In the genomic region with DNA sequence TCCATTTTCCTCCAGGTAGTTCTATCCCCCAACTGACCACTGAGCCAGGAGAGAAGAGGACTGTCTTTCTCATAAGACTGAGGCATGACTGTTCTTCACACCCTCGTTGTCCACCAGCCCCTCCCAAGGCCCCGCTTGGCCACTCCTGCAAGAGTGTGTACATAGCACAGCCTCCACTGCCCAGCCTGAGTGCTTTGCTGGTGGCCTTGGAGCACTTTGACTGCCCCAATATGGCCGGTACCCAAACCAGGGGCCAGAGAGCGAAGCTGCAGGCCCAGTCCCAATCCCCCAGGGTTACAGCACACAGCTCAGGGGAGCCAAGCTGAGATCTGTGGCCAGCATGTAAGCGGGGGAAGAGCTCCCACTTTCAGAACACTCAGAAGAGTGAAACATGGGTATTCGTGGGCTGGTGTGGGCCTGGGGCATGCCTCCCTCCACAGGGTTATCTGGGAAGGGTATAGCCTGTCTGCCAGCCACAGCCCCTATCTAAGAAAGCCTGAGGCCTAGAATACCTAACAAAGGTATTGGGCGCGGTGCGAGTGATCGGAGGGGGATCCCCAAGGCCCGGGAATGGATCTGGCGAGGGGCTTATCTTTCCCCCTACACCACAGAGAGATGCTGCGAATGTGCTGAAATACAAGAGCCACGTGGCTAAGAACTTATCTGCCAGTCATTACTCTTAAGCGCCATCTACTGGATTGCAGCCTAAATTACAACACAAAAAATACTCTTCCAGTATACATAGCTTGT, we compare ENCODE assay signal across 8 cellular contexts.
DNase-seq lines count a peak whose midpoint lies in the region; ATAC-seq lines count a peak whose summit lies in the region.

No MANE protein-coding gene starts in this region.

- peaks cover 4% of the 10 kb centered on the region for H3K9me3 Mint-ChIP-seq in natural killer cell treated with Interleukin-12 subunit alpha and Interleukin-12 subunit beta and Interleukin-15 and Interleukin-18, amount 100 ng/mL, for 72 hours

- H3K4me1 Mint-ChIP-seq in natural killer cell treated with Interleukin-12 subunit alpha and Interleukin-12 subunit beta and Interleukin-15 and Interleukin-18, amount 100 ng/mL, for 72 hours (ENCODE audit: low read depth in 2 of 2): peaks cover 0 to 5% of the 10 kb centered on the region in 2 donors

- peaks cover 10% of the 10 kb centered on the region for H3K36me3 Mint-ChIP-seq in natural killer cell treated with Interleukin-12 subunit alpha and Interleukin-12 subunit beta and Interleukin-15 and Interleukin-18, amount 100 ng/mL, for 72 hours

- peak; percentile 94 for ATAC-seq in GM18519 (IDR thresholded peaks at IDR 0.05; ENCODE audit: low FRiP score, unreplicated experiment)
- peak; percentile 79 for ATAC-seq in HG03045 (IDR thresholded peaks at IDR 0.05; ENCODE audit: unreplicated experiment)
- peak; percentile 62 to 78 for ATAC-seq in natural killer cell treated with Interleukin-12 subunit alpha and Interleukin-12 subunit beta and Interleukin-15 and Interleukin-18, amount 100 ng/mL, for 72 hours
- ATAC-seq in HG03025 (IDR thresholded peaks at IDR 0.05; ENCODE audit: low FRiP score, unreplicated experiment): no peak

- H3K27ac Mint-ChIP-seq in natural killer cell treated with Interleukin-12 subunit alpha and Interleukin-12 subunit beta and Interleukin-15 and Interleukin-18, amount 100 ng/mL, for 72 hours: no peak overlapping the region

- no peaks in the 10 kb centered on the region for H3K27me3 Mint-ChIP-seq in natural killer cell treated with Interleukin-12 subunit alpha and Interleukin-12 subunit beta and Interleukin-15 and Interleukin-18, amount 100 ng/mL, for 72 hours

- DNase-seq in CMK (ENCODE audit: low read depth): peak; percentile 22
- DNase-seq in NOMO-1 treated with DMSO at 0.1 percent for 48 hours (lab: John Stamatoyannopoulos, UW; ENCODE audit: unreplicated experiment): peak; percentile 60
- DNase-seq in central memory CD4-positive, alpha-beta T cell: peak; percentile 2
- DNase-seq in natural killer cell treated with Interleukin-12 subunit alpha and Interleukin-12 subunit beta and Interleukin-15 and Interleukin-18, amount 100 ng/mL, for 72 hours (ENCODE audit: low spot score): peak; percentile 61
- DNase-seq in stimulated activated CD8-positive, alpha-beta memory T cell treated with anti-CD3 and anti-CD28 coated beads, Interleukin-4, amount 100 ng/mL, for 48 hours: no peak

- no peak overlapping the region for H3K4me3 Mint-ChIP-seq in natural killer cell treated with Interleukin-12 subunit alpha and Interleukin-12 subunit beta and Interleukin-15 and Interleukin-18, amount 100 ng/mL, for 72 hours
